Comparison of ENCODE assay signal across 22 cellular contexts in the genomic region with DNA sequence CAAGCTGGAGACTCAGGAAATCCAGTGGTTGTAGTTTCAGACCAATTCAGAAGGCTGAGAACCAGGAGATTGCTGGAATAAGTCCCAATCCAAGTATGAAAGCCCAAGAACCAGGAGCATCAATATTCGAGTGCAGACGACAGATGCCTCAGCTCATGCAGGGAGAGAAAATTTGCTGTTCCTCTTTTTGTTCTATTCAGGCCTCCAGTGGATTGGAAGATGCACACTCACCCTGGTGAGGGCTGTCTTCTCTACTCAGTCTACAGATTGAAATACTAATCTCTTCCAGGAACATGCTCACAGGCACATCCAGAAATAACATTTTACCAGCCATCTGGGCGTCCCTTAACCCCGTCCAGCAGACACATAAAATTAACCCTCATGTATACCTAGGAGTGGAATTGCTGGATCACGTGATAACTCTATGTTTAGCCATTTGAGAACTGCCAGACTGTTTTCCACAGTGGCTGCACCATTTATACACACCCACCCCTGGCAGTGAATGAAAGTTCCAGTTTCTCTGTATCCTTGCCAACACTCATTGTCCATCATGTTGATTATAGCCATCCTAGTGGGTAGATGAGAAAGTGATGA. TPM values are rescaled to one million over a fixed set of nuclear protein-coding genes. Genes with fewer than 3 reads are reported as not detected.
DNase-seq lines count a peak whose midpoint lies in the region; ATAC-seq and TF ChIP-seq lines count a peak whose summit lies in the region.
"Had no signal": no experiment of that assay in that cellular context is flagged by ENCODE, and none has a peak within 500 bp of the region (broad histone marks: within the 10 kb centered on the region; RNA-seq: fewer than 3 reads in every experiment).

No MANE protein-coding gene starts in this region.

- ATAC-seq in stimulated activated naive CD8-positive, alpha-beta T cell treated with anti-CD3 and anti-CD28 coated beads, Interleukin-15, amount 100 ng/mL, for 72 hours = no peak
- ATAC-seq in GM21390 (IDR thresholded peaks at IDR 0.05; ENCODE audit: unreplicated experiment) (no peak), HG03342 (IDR thresholded peaks at IDR 0.05; ENCODE audit: unreplicated experiment) (no peak), GM21737 (IDR thresholded peaks at IDR 0.05; ENCODE audit: unreplicated experiment) (no peak)
- ATAC-seq: activated CD4-positive, alpha-beta T cell treated with anti-CD3 and anti-CD28 coated beads for 36 hours; foreskin keratinocyte; left lobe of liver had no signal

- H3K27ac Mint-ChIP-seq in stimulated activated naive CD8-positive, alpha-beta T cell treated with anti-CD3 and anti-CD28 coated beads, Interleukin-15, Interleukin-2, amounts not matched to agents 100 ng/mL and 50 ng/mL, for 24 hours = peak overlapping the region; percentile 1
- no peak overlapping the region for H3K27ac Mint-ChIP-seq in stimulated activated naive CD8-positive, alpha-beta T cell treated with anti-CD3 and anti-CD28 coated beads, Interleukin-15, amount 100 ng/mL, for 72 hours
- H3K27ac Mint-ChIP-seq: activated CD4-positive, alpha-beta T cell treated with anti-CD3 and anti-CD28 coated beads for 36 hours; T-helper 2 cell treated with Interferon-gamma antibody and Interleukin-4, amounts not matched to agents 5 μg/mL and 100 μg/mL, for 36 hours had no signal

- no peak overlapping the region for H3K4me3 Mint-ChIP-seq in stimulated activated naive CD8-positive, alpha-beta T cell treated with anti-CD3 and anti-CD28 coated beads, Interleukin-15, Interleukin-2, amounts not matched to agents 100 ng/mL and 50 ng/mL, for 24 hours
- no peak overlapping the region for H3K4me3 Mint-ChIP-seq in stimulated activated naive CD8-positive, alpha-beta T cell treated with anti-CD3 and anti-CD28 coated beads, Interleukin-15, amount 100 ng/mL, for 72 hours
- H3K4me3 Mint-ChIP-seq: activated CD4-positive, alpha-beta T cell treated with anti-CD3 and anti-CD28 coated beads for 36 hours; T-helper 2 cell treated with Interferon-gamma antibody and Interleukin-4, amounts not matched to agents 5 μg/mL and 100 μg/mL, for 36 hours had no signal

- H3K27me3 ChIP-seq in left ventricle myocardium inferior (ENCODE audit: low read depth) = no peaks in the 10 kb centered on the region
- H3K27me3 ChIP-seq: foreskin keratinocyte, sigmoid colon, uterus had no signal

- intact Hi-C loops in left ventricle myocardium inferior (cut with micrococcal nuclease) = no loop called here

- peaks cover 17% of the 10 kb centered on the region for H3K36me3 Mint-ChIP-seq in stimulated activated naive CD8-positive, alpha-beta T cell treated with anti-CD3 and anti-CD28 coated beads, Interleukin-15, Interleukin-2, amounts not matched to agents 100 ng/mL and 50 ng/mL, for 24 hours (ENCODE audit: low read depth)

- no peak for DNase-seq in stimulated activated naive CD8-positive, alpha-beta T cell treated with anti-CD3 and anti-CD28 coated beads, Interleukin-15, amount 100 ng/mL, for 72 hours
- DNase-seq in NCI-H69 (lab: John Stamatoyannopoulos, UW) (peak; percentile 43), ecto neural progenitor cell (ENCODE audit: low spot score) (peak; percentile 25), left ventricle myocardium inferior (no peak)
- DNase-seq: activated CD4-positive, alpha-beta T cell treated with anti-CD3 and anti-CD28 coated beads for 36 hours; activated gamma-delta T cell treated with Interleukin-2 at 50 U/mL for 16 hours; Caco-2; cerebellar nuclear complex; foreskin keratinocyte; GF-D8; GOT3; NCI-H2227 treated with DMSO at 0.1 percent for 48 hours; SIG-M5; sigmoid colon; stimulated activated CD4-positive, alpha-beta T cell treated with anti-CD3 and anti-CD28 coated beads, Interleukin-2, amount 100 ng/mL, for 24 hours; uterus had no signal

- H3K9me3 ChIP-seq in left ventricle myocardium inferior (replicated peaks) = no peaks in the 10 kb centered on the region
- H3K9me3 ChIP-seq: Caco-2, sigmoid colon, uterus had no signal

- no peaks in the 10 kb centered on the region for H3K9me3 Mint-ChIP-seq in stimulated activated naive CD8-positive, alpha-beta T cell treated with anti-CD3 and anti-CD28 coated beads, Interleukin-15, Interleukin-2, amounts not matched to agents 100 ng/mL and 50 ng/mL, for 24 hours
- H3K9me3 Mint-ChIP-seq in stimulated activated naive CD8-positive, alpha-beta T cell treated with anti-CD3 and anti-CD28 coated beads, Interleukin-15, amount 100 ng/mL, for 72 hours = no peaks in the 10 kb centered on the region
- H3K9me3 Mint-ChIP-seq: T-helper 2 cell treated with Interferon-gamma antibody and Interleukin-4, amounts not matched to agents 5 μg/mL and 100 μg/mL, for 36 hours had no signal

- no peaks in the 10 kb centered on the region for H3K27me3 Mint-ChIP-seq in stimulated activated naive CD8-positive, alpha-beta T cell treated with anti-CD3 and anti-CD28 coated beads, Interleukin-15, Interleukin-2, amounts not matched to agents 100 ng/mL and 50 ng/mL, for 24 hours
- no peaks in the 10 kb centered on the region for H3K27me3 Mint-ChIP-seq in stimulated activated naive CD8-positive, alpha-beta T cell treated with anti-CD3 and anti-CD28 coated beads, Interleukin-15, amount 100 ng/mL, for 72 hours
- H3K27me3 Mint-ChIP-seq: activated CD4-positive, alpha-beta T cell treated with anti-CD3 and anti-CD28 coated beads for 36 hours had no signal

- peaks cover 32% of the 10 kb centered on the region for H3K4me1 ChIP-seq in left ventricle myocardium inferior
- H3K4me1 ChIP-seq: Caco-2, uterus had no signal

- no peak for TF ChIP-seq CTCF in left ventricle myocardium inferior (IDR thresholded peaks at IDR 0.05; ENCODE audit: borderline replicate concordance)

- H3K4me1 Mint-ChIP-seq in stimulated activated naive CD8-positive, alpha-beta T cell treated with anti-CD3 and anti-CD28 coated beads, Interleukin-15, Interleukin-2, amounts not matched to agents 100 ng/mL and 50 ng/mL, for 24 hours (ENCODE audit: low read depth) = peaks cover 17% of the 10 kb centered on the region
- H3K4me1 Mint-ChIP-seq in stimulated activated naive CD8-positive, alpha-beta T cell treated with anti-CD3 and anti-CD28 coated beads, Interleukin-15, amount 100 ng/mL, for 72 hours = peaks cover 7% of the 10 kb centered on the region

- H3K27ac ChIP-seq in left ventricle myocardium inferior (replicated peaks) = no peak overlapping the region
- H3K27ac ChIP-seq: foreskin keratinocyte, sigmoid colon, uterus had no signal

- H3K36me3 ChIP-seq in left ventricle myocardium inferior = peaks cover 6% of the 10 kb centered on the region
- H3K36me3 ChIP-seq: uterus had no signal

- H3K4me3 ChIP-seq in left ventricle myocardium inferior = no peak overlapping the region
- H3K4me3 ChIP-seq: sigmoid colon, uterus had no signal

RNA-seq across cellular contexts. Expression of a gene that starts 4.5 kb away (rescaled TPM):
- total RNA-seq in left ventricle myocardium inferior = 4.8 TPM

RNA-seq across cellular contexts. Expression of a gene that starts 35.5 kb away (rescaled TPM):
- 5.4 TPM for total RNA-seq in left ventricle myocardium inferior

Comparison
In these comparisons a context has a peak if more than half of its experiments do, and no peak if none do; other contexts are left out.
1. DNase-seq: peak in NCI-H69 (single experiment) and ecto neural progenitor cell (single experiment); none in stimulated activated naive CD8-positive, alpha-beta T cell treated with anti-CD3 and anti-CD28 coated beads, Interleukin-15, amount 100 ng/mL, for 72 hours (0 of 2) and left ventricle myocardium inferior (single experiment).